31 cellular contexts compared by ENCODE assay signal in the genomic region with DNA sequence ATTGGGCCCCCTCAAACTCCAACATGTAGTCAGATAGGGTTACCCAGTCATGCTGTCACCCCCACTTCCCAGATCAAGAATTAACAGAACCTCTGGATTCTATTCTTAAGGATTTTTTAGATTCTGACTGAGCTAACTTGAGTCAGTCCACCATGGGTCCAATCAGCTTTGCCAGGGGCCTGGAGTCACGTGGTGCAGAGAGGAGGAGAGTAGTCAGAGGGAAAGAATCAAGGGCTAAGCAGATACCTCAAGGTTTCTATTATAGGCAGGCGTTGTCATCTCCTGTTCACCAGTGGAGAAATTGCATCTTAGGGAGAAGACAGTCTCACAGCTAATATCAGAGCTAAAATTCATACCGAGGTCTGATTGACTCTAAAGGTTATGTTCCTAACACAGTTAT.
"Had no signal": no experiment of that assay in that cellular context is flagged by ENCODE, and none has a peak within 500 bp of the region (broad histone marks: within the 10 kb centered on the region; RNA-seq: fewer than 3 reads in every experiment).

No MANE protein-coding gene starts in this region.

- H3K4me1 Mint-ChIP-seq: activated CD4-positive, alpha-beta T cell treated with anti-CD3 and anti-CD28 coated beads for 36 hours; activated T-helper 17 cell treated with anti-CD3 and anti-CD28 coated beads, Interleukin-2, amount 50 U/mL, for 72 hours had no signal

- ATAC-seq: activated CD4-positive, alpha-beta T cell treated with anti-CD3 and anti-CD28 coated beads for 36 hours; activated T-helper 17 cell treated with anti-CD3 and anti-CD28 coated beads, Interleukin-2, amount 50 U/mL, for 72 hours; Panc1 had no signal

- H3K9me3 ChIP-seq: breast epithelium, SJCRH30, SK-N-SH had no signal

- H3K27ac ChIP-seq: breast epithelium, RWPE1, SJCRH30, WERI-Rb-1 had no signal

- H3K9ac ChIP-seq: SK-N-SH had no signal

- H3K9me3 Mint-ChIP-seq: activated CD4-positive, alpha-beta memory T cell treated with anti-CD3 and anti-CD28 coated beads, Interleukin-2, amount 10 ng/mL, durations not matched to agents 7 days and 5 days; activated naive CD4-positive, alpha-beta T cell treated with anti-CD3 and anti-CD28 coated beads for 36 hours; activated T-helper 17 cell treated with anti-CD3 and anti-CD28 coated beads, Interleukin-2, amount 50 U/mL, for 72 hours had no signal

- H3K27ac Mint-ChIP-seq: activated CD4-positive, alpha-beta memory T cell treated with anti-CD3 and anti-CD28 coated beads, Interleukin-2, amount 10 ng/mL, durations not matched to agents 7 days and 5 days; activated CD4-positive, alpha-beta T cell treated with anti-CD3 and anti-CD28 coated beads for 36 hours; activated naive CD4-positive, alpha-beta T cell treated with anti-CD3 and anti-CD28 coated beads for 36 hours; activated naive CD8-positive, alpha-beta T cell; activated T-helper 17 cell treated with anti-CD3 and anti-CD28 coated beads, Interleukin-2, amount 50 U/mL, for 72 hours had no signal

- H3K4me3 Mint-ChIP-seq: activated CD4-positive, alpha-beta memory T cell treated with anti-CD3 and anti-CD28 coated beads, Interleukin-2, amount 10 ng/mL, durations not matched to agents 7 days and 5 days; activated CD4-positive, alpha-beta T cell treated with anti-CD3 and anti-CD28 coated beads for 36 hours; activated naive CD4-positive, alpha-beta T cell treated with anti-CD3 and anti-CD28 coated beads for 36 hours; activated naive CD8-positive, alpha-beta T cell; activated T-helper 17 cell treated with anti-CD3 and anti-CD28 coated beads, Interleukin-2, amount 50 U/mL, for 72 hours had no signal

- H3K4me3 ChIP-seq: breast epithelium, SJCRH30 had no signal

- H3K36me3 ChIP-seq: breast epithelium, SJCRH30, WERI-Rb-1 had no signal

- H3K27me3 ChIP-seq: breast epithelium, SJCRH30 had no signal

- H3K36me3 Mint-ChIP-seq: activated naive CD8-positive, alpha-beta T cell had no signal

- H3K4me1 ChIP-seq: breast epithelium had no signal

- DNase-seq: activated CD4-positive, alpha-beta memory T cell treated with anti-CD3 and anti-CD28 coated beads, Interleukin-2, amount 10 ng/mL, durations not matched to agents 7 days and 5 days; activated CD4-positive, alpha-beta T cell treated with anti-CD3 and anti-CD28 coated beads for 36 hours; activated CD4-positive, alpha-beta T cell treated with anti-CD3 and anti-CD28 coated beads, Interleukin-2, amount 50 U/mL, for 1 hour; activated gamma-delta T cell; activated naive CD4-positive, alpha-beta T cell treated with anti-CD3 and anti-CD28 coated beads for 36 hours; activated T-cell treated with anti-CD3 and anti-CD28 coated beads for 4 hours; activated T-cell treated with anti-CD3 and anti-CD28 coated beads, Interleukin-2, amount 50 U/mL, for 48 hours; anterior cingulate cortex; caudate nucleus; Kasumi-1; NCI-H1048; NCI-H1694; NCI-H2029; NCI-H2107; NCI-H2171 treated with DMSO at 0.1 percent for 48 hours; NCI-H226; NCI-H510A; NCI-H526 treated with DMSO at 0.1 percent for 48 hours; NCI-H82; NK-92 treated with Interleukin-12 subunit alpha and Interleukin-12 subunit beta, amount 100 ng/mL, for 24 hours; OCI-M1; Right ventricle myocardium superior; SJCRH30; SK-N-SH; T-helper 1 cell; WERI-Rb-1 had no signal

- H3K4me2 ChIP-seq: SK-N-SH had no signal

- H3K27me3 Mint-ChIP-seq: activated CD4-positive, alpha-beta T cell treated with anti-CD3 and anti-CD28 coated beads for 36 hours; activated naive CD8-positive, alpha-beta T cell; activated T-helper 17 cell treated with anti-CD3 and anti-CD28 coated beads, Interleukin-2, amount 50 U/mL, for 72 hours had no signal
